ENCODE assay signal across 1 cellular context in the genomic region with DNA sequence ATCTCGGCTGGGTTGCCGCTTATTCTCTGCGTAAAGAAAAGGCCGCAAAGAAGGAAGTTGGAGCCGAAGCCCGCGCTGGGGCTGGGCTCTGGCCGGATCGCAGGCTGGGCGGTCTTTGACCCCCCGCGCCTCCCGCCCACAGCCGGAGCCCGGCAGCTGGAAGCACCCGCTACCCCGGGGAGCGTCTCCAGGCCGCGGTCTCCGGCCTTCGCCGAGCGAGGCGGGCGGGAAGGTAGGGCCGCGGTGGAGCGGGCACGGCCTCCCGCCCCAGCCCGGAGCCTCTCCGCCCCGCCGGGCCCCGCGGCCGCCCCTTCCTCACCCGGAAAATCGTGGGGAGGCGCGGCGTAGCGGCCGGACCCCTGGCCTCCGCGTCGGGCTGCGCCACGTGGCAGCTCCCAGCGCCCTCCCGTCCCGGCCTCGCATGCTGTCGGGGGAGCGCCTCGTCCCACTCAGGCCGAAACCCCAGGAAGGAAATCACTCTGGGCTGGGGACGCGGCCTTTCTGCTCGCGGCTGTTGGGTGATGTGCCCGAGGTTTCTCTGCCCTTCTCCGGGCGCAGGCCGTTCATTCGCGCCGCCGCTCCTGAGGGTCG.
TF ChIP-seq lines count a peak whose summit lies in the region.

No MANE protein-coding gene starts in this region.

TF ChIP-seq in HepG2, 621 proteins besides CTCF, POLR2A, EP300 and RAD21 (continued from another document and continues in another):
- TF ChIP-seq, protein P1, sequence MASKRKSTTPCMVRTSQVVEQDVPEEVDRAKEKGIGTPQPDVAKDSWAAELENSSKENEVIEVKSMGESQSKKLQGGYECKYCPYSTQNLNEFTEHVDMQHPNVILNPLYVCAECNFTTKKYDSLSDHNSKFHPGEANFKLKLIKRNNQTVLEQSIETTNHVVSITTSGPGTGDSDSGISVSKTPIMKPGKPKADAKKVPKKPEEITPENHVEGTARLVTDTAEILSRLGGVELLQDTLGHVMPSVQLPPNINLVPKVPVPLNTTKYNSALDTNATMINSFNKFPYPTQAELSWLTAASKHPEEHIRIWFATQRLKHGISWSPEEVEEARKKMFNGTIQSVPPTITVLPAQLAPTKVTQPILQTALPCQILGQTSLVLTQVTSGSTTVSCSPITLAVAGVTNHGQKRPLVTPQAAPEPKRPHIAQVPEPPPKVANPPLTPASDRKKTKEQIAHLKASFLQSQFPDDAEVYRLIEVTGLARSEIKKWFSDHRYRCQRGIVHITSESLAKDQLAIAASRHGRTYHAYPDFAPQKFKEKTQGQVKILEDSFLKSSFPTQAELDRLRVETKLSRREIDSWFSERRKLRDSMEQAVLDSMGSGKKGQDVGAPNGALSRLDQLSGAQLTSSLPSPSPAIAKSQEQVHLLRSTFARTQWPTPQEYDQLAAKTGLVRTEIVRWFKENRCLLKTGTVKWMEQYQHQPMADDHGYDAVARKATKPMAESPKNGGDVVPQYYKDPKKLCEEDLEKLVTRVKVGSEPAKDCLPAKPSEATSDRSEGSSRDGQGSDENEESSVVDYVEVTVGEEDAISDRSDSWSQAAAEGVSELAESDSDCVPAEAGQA (IDR thresholded peaks at IDR 0.05; ENCODE audit: low read depth): no peak
- TF ChIP-seq, protein P1 (CRISPR knock-in tag; IDR thresholded peaks at IDR 0.05; ENCODE audit: borderline replicate concordance): no peak
- TF ChIP-seq ZNF564 (CRISPR knock-in tag; IDR thresholded peaks at IDR 0.05): no peak
- peak; percentile 38 for TF ChIP-seq HNRNPLL (IDR thresholded peaks at IDR 0.05; ENCODE audit: low read depth, low read length, poor library complexity, severe bottlenecking)
- TF ChIP-seq ZNF7 (CRISPR knock-in tag; IDR thresholded peaks at IDR 0.05): no peak
- TF ChIP-seq MLLT10 (CRISPR knock-in tag; IDR thresholded peaks at IDR 0.05): no peak
- TF ChIP-seq, protein P2, sequence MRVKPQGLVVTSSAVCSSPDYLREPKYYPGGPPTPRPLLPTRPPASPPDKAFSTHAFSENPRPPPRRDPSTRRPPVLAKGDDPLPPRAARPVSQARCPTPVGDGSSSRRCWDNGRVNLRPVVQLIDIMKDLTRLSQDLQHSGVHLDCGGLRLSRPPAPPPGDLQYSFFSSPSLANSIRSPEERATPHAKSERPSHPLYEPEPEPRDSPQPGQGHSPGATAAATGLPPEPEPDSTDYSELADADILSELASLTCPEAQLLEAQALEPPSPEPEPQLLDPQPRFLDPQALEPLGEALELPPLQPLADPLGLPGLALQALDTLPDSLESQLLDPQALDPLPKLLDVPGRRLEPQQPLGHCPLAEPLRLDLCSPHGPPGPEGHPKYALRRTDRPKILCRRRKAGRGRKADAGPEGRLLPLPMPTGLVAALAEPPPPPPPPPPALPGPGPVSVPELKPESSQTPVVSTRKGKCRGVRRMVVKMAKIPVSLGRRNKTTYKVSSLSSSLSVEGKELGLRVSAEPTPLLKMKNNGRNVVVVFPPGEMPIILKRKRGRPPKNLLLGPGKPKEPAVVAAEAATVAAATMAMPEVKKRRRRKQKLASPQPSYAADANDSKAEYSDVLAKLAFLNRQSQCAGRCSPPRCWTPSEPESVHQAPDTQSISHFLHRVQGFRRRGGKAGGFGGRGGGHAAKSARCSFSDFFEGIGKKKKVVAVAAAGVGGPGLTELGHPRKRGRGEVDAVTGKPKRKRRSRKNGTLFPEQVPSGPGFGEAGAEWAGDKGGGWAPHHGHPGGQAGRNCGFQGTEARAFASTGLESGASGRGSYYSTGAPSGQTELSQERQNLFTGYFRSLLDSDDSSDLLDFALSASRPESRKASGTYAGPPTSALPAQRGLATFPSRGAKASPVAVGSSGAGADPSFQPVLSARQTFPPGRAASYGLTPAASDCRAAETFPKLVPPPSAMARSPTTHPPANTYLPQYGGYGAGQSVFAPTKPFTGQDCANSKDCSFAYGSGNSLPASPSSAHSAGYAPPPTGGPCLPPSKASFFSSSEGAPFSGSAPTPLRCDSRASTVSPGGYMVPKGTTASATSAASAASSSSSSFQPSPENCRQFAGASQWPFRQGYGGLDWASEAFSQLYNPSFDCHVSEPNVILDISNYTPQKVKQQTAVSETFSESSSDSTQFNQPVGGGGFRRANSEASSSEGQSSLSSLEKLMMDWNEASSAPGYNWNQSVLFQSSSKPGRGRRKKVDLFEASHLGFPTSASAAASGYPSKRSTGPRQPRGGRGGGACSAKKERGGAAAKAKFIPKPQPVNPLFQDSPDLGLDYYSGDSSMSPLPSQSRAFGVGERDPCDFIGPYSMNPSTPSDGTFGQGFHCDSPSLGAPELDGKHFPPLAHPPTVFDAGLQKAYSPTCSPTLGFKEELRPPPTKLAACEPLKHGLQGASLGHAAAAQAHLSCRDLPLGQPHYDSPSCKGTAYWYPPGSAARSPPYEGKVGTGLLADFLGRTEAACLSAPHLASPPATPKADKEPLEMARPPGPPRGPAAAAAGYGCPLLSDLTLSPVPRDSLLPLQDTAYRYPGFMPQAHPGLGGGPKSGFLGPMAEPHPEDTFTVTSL (CRISPR knock-in tag; IDR thresholded peaks at IDR 0.05; ENCODE audit: borderline replicate concordance): no peak
- TF ChIP-seq, protein P3, sequence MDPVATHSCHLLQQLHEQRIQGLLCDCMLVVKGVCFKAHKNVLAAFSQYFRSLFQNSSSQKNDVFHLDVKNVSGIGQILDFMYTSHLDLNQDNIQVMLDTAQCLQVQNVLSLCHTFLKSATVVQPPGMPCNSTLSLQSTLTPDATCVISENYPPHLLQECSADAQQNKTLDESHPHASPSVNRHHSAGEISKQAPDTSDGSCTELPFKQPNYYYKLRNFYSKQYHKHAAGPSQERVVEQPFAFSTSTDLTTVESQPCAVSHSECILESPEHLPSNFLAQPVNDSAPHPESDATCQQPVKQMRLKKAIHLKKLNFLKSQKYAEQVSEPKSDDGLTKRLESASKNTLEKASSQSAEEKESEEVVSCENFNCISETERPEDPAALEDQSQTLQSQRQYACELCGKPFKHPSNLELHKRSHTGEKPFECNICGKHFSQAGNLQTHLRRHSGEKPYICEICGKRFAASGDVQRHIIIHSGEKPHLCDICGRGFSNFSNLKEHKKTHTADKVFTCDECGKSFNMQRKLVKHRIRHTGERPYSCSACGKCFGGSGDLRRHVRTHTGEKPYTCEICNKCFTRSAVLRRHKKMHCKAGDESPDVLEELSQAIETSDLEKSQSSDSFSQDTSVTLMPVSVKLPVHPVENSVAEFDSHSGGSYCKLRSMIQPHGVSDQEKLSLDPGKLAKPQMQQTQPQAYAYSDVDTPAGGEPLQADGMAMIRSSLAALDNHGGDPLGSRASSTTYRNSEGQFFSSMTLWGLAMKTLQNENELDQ (CRISPR knock-in tag; IDR thresholded peaks at IDR 0.05; ENCODE audit: borderline replicate concordance): no peak
- no peak for TF ChIP-seq ZKSCAN8 (CRISPR knock-in tag; IDR thresholded peaks at IDR 0.05; ENCODE audit: borderline replicate concordance)
- TF ChIP-seq ZNF577 (CRISPR knock-in tag; IDR thresholded peaks at IDR 0.05; ENCODE audit: borderline replicate concordance, low read depth): no peak
- no peak for TF ChIP-seq PCBP1 (IDR thresholded peaks at IDR 0.05; ENCODE audit: borderline replicate concordance, low read depth, low read length)
- TF ChIP-seq ZMYM4 (CRISPR knock-in tag; IDR thresholded peaks at IDR 0.05): no peak
- 0 out of 2 replicates have a peak, but pooled peaks have one; percentile 61 for TF ChIP-seq NR1H2 (CRISPR knock-in tag; IDR thresholded peaks at IDR 0.05; ENCODE audit: borderline replicate concordance, low read depth)
- TF ChIP-seq, protein P4, sequence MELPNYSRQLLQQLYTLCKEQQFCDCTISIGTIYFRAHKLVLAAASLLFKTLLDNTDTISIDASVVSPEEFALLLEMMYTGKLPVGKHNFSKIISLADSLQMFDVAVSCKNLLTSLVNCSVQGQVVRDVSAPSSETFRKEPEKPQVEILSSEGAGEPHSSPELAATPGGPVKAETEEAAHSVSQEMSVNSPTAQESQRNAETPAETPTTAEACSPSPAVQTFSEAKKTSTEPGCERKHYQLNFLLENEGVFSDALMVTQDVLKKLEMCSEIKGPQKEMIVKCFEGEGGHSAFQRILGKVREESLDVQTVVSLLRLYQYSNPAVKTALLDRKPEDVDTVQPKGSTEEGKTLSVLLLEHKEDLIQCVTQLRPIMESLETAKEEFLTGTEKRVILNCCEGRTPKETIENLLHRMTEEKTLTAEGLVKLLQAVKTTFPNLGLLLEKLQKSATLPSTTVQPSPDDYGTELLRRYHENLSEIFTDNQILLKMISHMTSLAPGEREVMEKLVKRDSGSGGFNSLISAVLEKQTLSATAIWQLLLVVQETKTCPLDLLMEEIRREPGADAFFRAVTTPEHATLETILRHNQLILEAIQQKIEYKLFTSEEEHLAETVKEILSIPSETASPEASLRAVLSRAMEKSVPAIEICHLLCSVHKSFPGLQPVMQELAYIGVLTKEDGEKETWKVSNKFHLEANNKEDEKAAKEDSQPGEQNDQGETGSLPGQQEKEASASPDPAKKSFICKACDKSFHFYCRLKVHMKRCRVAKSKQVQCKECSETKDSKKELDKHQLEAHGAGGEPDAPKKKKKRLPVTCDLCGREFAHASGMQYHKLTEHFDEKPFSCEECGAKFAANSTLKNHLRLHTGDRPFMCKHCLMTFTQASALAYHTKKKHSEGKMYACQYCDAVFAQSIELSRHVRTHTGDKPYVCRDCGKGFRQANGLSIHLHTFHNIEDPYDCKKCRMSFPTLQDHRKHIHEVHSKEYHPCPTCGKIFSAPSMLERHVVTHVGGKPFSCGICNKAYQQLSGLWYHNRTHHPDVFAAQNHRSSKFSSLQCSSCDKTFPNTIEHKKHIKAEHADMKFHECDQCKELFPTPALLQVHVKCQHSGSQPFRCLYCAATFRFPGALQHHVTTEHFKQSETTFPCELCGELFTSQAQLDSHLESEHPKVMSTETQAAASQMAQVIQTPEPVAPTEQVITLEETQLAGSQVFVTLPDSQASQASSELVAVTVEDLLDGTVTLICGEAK (IDR thresholded peaks at IDR 0.05): no peak
- TF ChIP-seq, protein P4 (CRISPR knock-in tag; IDR thresholded peaks at IDR 0.05): no peak; the same call in 1 of the 2 replicates
- TF ChIP-seq, protein P5, sequence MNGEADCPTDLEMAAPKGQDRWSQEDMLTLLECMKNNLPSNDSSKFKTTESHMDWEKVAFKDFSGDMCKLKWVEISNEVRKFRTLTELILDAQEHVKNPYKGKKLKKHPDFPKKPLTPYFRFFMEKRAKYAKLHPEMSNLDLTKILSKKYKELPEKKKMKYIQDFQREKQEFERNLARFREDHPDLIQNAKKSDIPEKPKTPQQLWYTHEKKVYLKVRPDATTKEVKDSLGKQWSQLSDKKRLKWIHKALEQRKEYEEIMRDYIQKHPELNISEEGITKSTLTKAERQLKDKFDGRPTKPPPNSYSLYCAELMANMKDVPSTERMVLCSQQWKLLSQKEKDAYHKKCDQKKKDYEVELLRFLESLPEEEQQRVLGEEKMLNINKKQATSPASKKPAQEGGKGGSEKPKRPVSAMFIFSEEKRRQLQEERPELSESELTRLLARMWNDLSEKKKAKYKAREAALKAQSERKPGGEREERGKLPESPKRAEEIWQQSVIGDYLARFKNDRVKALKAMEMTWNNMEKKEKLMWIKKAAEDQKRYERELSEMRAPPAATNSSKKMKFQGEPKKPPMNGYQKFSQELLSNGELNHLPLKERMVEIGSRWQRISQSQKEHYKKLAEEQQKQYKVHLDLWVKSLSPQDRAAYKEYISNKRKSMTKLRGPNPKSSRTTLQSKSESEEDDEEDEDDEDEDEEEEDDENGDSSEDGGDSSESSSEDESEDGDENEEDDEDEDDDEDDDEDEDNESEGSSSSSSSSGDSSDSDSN (CRISPR knock-in tag; IDR thresholded peaks at IDR 0.05): no peak; the same call in 1 of the 2 replicates
- TF ChIP-seq, protein P6, sequence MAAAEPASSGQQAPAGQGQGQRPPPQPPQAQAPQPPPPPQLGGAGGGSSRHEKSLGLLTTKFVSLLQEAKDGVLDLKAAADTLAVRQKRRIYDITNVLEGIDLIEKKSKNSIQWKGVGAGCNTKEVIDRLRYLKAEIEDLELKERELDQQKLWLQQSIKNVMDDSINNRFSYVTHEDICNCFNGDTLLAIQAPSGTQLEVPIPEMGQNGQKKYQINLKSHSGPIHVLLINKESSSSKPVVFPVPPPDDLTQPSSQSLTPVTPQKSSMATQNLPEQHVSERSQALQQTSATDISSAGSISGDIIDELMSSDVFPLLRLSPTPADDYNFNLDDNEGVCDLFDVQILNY (CRISPR knock-in tag; conservative IDR thresholded peaks at IDR 0.05): no peak
- no peak for TF ChIP-seq ZNF350 (CRISPR knock-in tag; IDR thresholded peaks at IDR 0.05; ENCODE audit: borderline replicate concordance, low read depth)
- no peak for TF ChIP-seq SAP130 (CRISPR knock-in tag; IDR thresholded peaks at IDR 0.05; ENCODE audit: low read depth)
- TF ChIP-seq ZNF232 (CRISPR knock-in tag; IDR thresholded peaks at IDR 0.05; ENCODE audit: borderline replicate concordance): peak; percentile 76; the same call in 1 of the 2 replicates
- TF ChIP-seq SOX5 (CRISPR knock-in tag; IDR thresholded peaks at IDR 0.05; ENCODE audit: borderline replicate concordance): no peak
